9 cellular contexts compared by ENCODE assay signal in the genomic region with DNA sequence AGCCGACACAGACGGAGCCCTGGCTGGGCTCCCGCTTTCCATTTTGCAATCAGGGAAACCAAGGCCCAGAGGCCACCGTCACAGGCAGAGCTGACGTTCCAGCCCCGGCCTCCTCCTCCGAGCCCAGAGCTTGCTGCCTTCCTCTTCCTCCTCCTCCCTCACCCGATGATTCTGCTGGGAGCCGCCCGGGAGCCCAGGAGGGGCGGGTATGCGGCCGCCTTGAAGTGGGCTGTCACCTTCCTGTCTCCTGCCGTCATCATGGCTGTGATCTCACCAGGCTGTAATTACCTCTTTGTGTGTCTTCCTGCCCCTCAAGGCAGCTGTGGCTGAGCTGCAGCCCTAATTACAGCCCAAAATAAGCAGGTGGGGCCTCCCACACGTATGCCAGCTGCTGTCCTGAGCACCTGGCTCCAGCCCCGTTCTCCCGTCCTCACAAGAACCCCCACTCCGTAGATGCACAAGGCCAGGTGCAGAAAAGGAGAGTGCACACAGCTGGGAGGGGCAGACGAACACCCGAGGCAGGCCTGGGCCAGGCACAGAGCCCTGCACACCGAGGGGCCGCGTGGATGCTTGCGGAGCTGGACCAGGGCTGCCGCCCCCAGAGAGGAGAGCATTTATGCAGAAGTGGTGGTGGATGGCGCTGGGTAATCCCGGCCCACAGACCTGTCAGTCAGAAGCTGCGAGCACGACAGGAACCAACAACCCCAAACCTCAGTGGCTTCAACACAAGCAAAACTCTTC. TPM values are rescaled to one million over a fixed set of nuclear protein-coding genes. Genes with fewer than 3 reads are reported as not detected.
DNase-seq lines count a peak whose midpoint lies in the region; ATAC-seq and TF ChIP-seq lines count a peak whose summit lies in the region.
"Had no signal": no experiment of that assay in that cellular context is flagged by ENCODE, and none has a peak within 500 bp of the region (broad histone marks: within the 10 kb centered on the region; RNA-seq: fewer than 3 reads in every experiment).

No MANE protein-coding gene starts in this region.

- peak overlapping the region; percentile 75 for H3K4me3 Mint-ChIP-seq in activated T-cell treated with anti-CD3 and anti-CD28 coated beads, Interleukin-2, amount 50 U/mL, for 24 hours

- WGBS in sigmoid colon, 2 donors, result 10 to 16% methylated on average over 29 of the region's 29 CpGs

- H3K9me3 ChIP-seq in fibroblast of lung (ENCODE audit: control insufficient read depth, insufficient read depth, low read depth, low read length) (no peaks in the 10 kb centered on the region), sigmoid colon (no peaks in the 10 kb centered on the region)

- H4K20me1 ChIP-seq in fibroblast of lung (ENCODE audit: control insufficient read depth, extremely low read depth, insufficient read depth, low read length), result no peaks in the 10 kb centered on the region

- peak overlapping the region; percentile 16 for H3K9ac ChIP-seq in fibroblast of lung (ENCODE audit: insufficient read depth, low read length)

- no peak overlapping the region for H2AFZ ChIP-seq in fibroblast of lung (ENCODE audit: low read length)

- no peak overlapping the region for H3K4me2 ChIP-seq in fibroblast of lung (ENCODE audit: extremely low read depth, insufficient read depth, low read length)

- peak overlapping the region; percentile 20 for H3K27ac ChIP-seq in fibroblast of lung (ENCODE audit: insufficient read depth, low read length)
- peak overlapping the region; percentile 43 to 75 (median 62) for H3K27ac ChIP-seq in sigmoid colon

- no peak for TF ChIP-seq EP300 in sigmoid colon (IDR thresholded peaks at IDR 0.05)

- no peak for ATAC-seq in HG02678 (IDR thresholded peaks at IDR 0.05; ENCODE audit: unreplicated experiment)

- no peak for TF ChIP-seq CTCF in fibroblast of lung (conservative IDR thresholded peaks at IDR 0.05 in 1 of 2, IDR thresholded peaks at IDR 0.05 in 1 of 2; ENCODE audit: low read depth in 1 of 2, low read length in 2 of 2)
- TF ChIP-seq CTCF in sigmoid colon (IDR thresholded peaks at IDR 0.05), result no peak

- intact Hi-C loops in sigmoid colon (cut with DNase I), result no loop called here

- peaks cover 8% of the 10 kb centered on the region for H3K79me2 ChIP-seq in fibroblast of lung (ENCODE audit: control insufficient read depth, insufficient read depth, low read length)

- DNase-seq in H7, result peak; percentile 86
- DNase-seq in NOMO-1 (lab: John Stamatoyannopoulos, UW; ENCODE audit: unreplicated experiment in 2 of 2), result peak; percentile 73 to 76
- peak; percentile 79 for DNase-seq in activated T-cell treated with anti-CD3 and anti-CD28 coated beads, Interleukin-2, amount 50 U/mL, for 24 hours
- peak in 1 of 2 donors; percentile 79 for DNase-seq in fibroblast of lung (ENCODE audit: low read depth in 2 of 2)
- DNase-seq in sigmoid colon, result peak; percentile 86
- DNase-seq in NCI-H226, result no peak
- DNase-seq in hepatic stellate cell (ENCODE audit: low spot score), result no peak

- H3K4me1 Mint-ChIP-seq in activated T-cell treated with anti-CD3 and anti-CD28 coated beads, Interleukin-2, amount 50 U/mL, for 24 hours (ENCODE audit: low read depth), result peaks cover 47% of the 10 kb centered on the region

- H3K36me3 Mint-ChIP-seq in activated T-cell treated with anti-CD3 and anti-CD28 coated beads, Interleukin-2, amount 50 U/mL, for 24 hours (ENCODE audit: low read depth), result peaks cover 27% of the 10 kb centered on the region

- peaks cover 7% of the 10 kb centered on the region for H3K4me1 ChIP-seq in fibroblast of lung (ENCODE audit: control insufficient read depth, extremely low read depth, insufficient read depth, low read length)
- H3K4me1 ChIP-seq in sigmoid colon, result peaks cover 0 to 40% (median 33%) of the 10 kb centered on the region in 4 donors

- TF ChIP-seq POLR2A in sigmoid colon (IDR thresholded peaks at IDR 0.05), result no peak

- no peak overlapping the region for H3K4me3 ChIP-seq in H7 (ENCODE audit: insufficient read depth, low read depth, low read length)
- no peak overlapping the region for H3K4me3 ChIP-seq in fibroblast of lung (replicated peaks in 1 of 4; ENCODE audit: control extremely low read depth in 1 of 4, insufficient read depth in 1 of 4, low read depth in 3 of 4, low read length in 4 of 4)
- peak overlapping the region in 3 of 4 donors; percentile 3 to 19 (median 4) for H3K4me3 ChIP-seq in sigmoid colon

- peak overlapping the region; percentile 97 for H3K27ac Mint-ChIP-seq in activated T-cell treated with anti-CD3 and anti-CD28 coated beads, Interleukin-2, amount 50 U/mL, for 24 hours

- no peaks in the 10 kb centered on the region for H3K27me3 Mint-ChIP-seq in activated T-cell treated with anti-CD3 and anti-CD28 coated beads, Interleukin-2, amount 50 U/mL, for 24 hours

- no peaks in the 10 kb centered on the region for H3K9me3 Mint-ChIP-seq in activated T-cell treated with anti-CD3 and anti-CD28 coated beads, Interleukin-2, amount 50 U/mL, for 24 hours

- H3K27me3 ChIP-seq in H7 (ENCODE audit: control insufficient read depth, insufficient read depth, low read length), result peaks cover 15% of the 10 kb centered on the region
- H3K27me3 ChIP-seq in fibroblast of lung (ENCODE audit: control insufficient read depth, insufficient read depth, low read length), result no peaks in the 10 kb centered on the region
- H3K27me3 ChIP-seq in sigmoid colon, result no peaks in the 10 kb centered on the region

- no peaks in the 10 kb centered on the region; the same call in 1 of the 2 replicates for H3K36me3 ChIP-seq in H7 (replicated peaks; ENCODE audit: control insufficient read depth, insufficient read depth, low read length)
- H3K36me3 ChIP-seq in fibroblast of lung (ENCODE audit: control insufficient read depth, insufficient read depth, low read length), result peaks cover 4% of the 10 kb centered on the region
- peaks cover 0 to 11% (median 0%) of the 10 kb centered on the region in 4 donors for H3K36me3 ChIP-seq in sigmoid colon

RNA-seq across cellular contexts. Expression of a gene that starts 4.0 kb away (rescaled TPM):
- 13.7 and 18.1 TPM in 2 replicates for total RNA-seq in H7 (2014; rRNA removed; shearing (Covaris generic))
- total RNA-seq in fibroblast of lung, result 30.1 and 36.0 TPM in 2 replicates
- 1.7 and 2.0 TPM in 2 replicates for polyA plus RNA-seq in fibroblast of lung
- 6.9 and 11.7 TPM in 2 replicates for polyA plus RNA-seq in fibroblast of lung (2012)
- polyA minus RNA-seq in fibroblast of lung (ENCODE audit: low replicate concordance), result 1.1 and 2.8 TPM in 2 replicates
- 10 to 100 TPM; 36.3 to 78.8 (median 46.6) TPM for total RNA-seq in sigmoid colon
- polyA plus RNA-seq in sigmoid colon, result 10 to 100 TPM; 14.3 to 23.6 (median 20.4) TPM

RNA-seq across cellular contexts. Expression of a gene that starts 15.0 kb away (rescaled TPM):
- total RNA-seq in H7 (2014; rRNA removed; shearing (Covaris generic)), result 0.70 TPM in 1 of 2 replicates, not detected in the other
- 0.17 and 0.26 TPM in 2 replicates for total RNA-seq in fibroblast of lung
- not detected in 2 replicates for polyA plus RNA-seq in fibroblast of lung
- polyA plus RNA-seq in fibroblast of lung (2012), result 0.22 TPM in 1 of 2 replicates, not detected in the other
- not detected in 2 replicates for polyA minus RNA-seq in fibroblast of lung (ENCODE audit: low replicate concordance)
- total RNA-seq in sigmoid colon, result under 1 TPM in 3 of 4 donors, not detected in 1; 0.16 to 0.55 (median 0.27) TPM
- polyA plus RNA-seq in sigmoid colon, result 1 to 10 TPM in 1 of 3 donors, under 1 TPM in 2; 0.46 to 6.3 (median 0.60) TPM

RNA-seq across cellular contexts. Expression of a gene that starts 20.3 kb away (rescaled TPM):
- total RNA-seq in H7 (2014; rRNA removed; shearing (Covaris generic)), result 180 and 192 TPM in 2 replicates
- total RNA-seq in fibroblast of lung (65.0 and 72.5 TPM in 2 replicates), sigmoid colon (100 to 1,000 TPM in 2 of 4 donors, 10 to 100 TPM in 2; 74.9 to 152 (median 95.1) TPM)
- polyA plus RNA-seq in fibroblast of lung (23.3 and 27.0 TPM in 2 replicates), sigmoid colon (100 to 1,000 TPM in 1 of 3 donors, 10 to 100 TPM in 2; 79.2 to 110 (median 96.7) TPM)
- 35.3 and 55.5 TPM in 2 replicates for polyA plus RNA-seq in fibroblast of lung (2012)
- polyA minus RNA-seq in fibroblast of lung (ENCODE audit: low replicate concordance), result 55.3 and 76.4 TPM in 2 replicates

RNA-seq across cellular contexts. Expression of a gene that starts 32.6 kb away (rescaled TPM):
- 0.38 and 1.6 TPM in 2 replicates for total RNA-seq in H7 (2014; rRNA removed; shearing (Covaris generic))
- total RNA-seq in fibroblast of lung, result 0.17 TPM in 1 of 2 replicates, not detected in the other
- 0.35 TPM in 1 of 2 replicates, not detected in the other for polyA plus RNA-seq in fibroblast of lung
- 0.16 and 1.3 TPM in 2 replicates for polyA plus RNA-seq in fibroblast of lung (2012)
- not detected in 2 replicates for polyA minus RNA-seq in fibroblast of lung (ENCODE audit: low replicate concordance)
- total RNA-seq in sigmoid colon, result under 1 TPM in 1 of 4 donors, not detected in 3; 0.49 TPM
- 10 to 100 TPM in 1 of 3 donors, not detected in 2; 11.2 TPM for polyA plus RNA-seq in sigmoid colon

RNA-seq across cellular contexts. Expression of a gene that starts 50.4 kb away (rescaled TPM):
- 5.3 and 6.9 TPM in 2 replicates for total RNA-seq in H7 (2014; rRNA removed; shearing (Covaris generic))
- total RNA-seq in fibroblast of lung, result 2.5 and 3.3 TPM in 2 replicates
- 0.02 and 0.28 TPM in 2 replicates for polyA plus RNA-seq in fibroblast of lung
- polyA plus RNA-seq in fibroblast of lung (2012), result 0.23 and 0.63 TPM in 2 replicates
- 0.59 and 0.85 TPM in 2 replicates for polyA minus RNA-seq in fibroblast of lung (ENCODE audit: low replicate concordance)
- total RNA-seq in sigmoid colon, result 10 to 100 TPM; 17.8 to 49.9 (median 24.9) TPM
- 10 to 100 TPM in 1 of 3 donors, 1 to 10 TPM in 2; 1.8 to 10.8 (median 9.3) TPM for polyA plus RNA-seq in sigmoid colon
- total RNA-seq: RPMI7951 had no signal

Comparison
In these comparisons a context has a peak if more than half of its experiments do, and no peak if none do; other contexts are left out.
1. DNase-seq: peak in H7 (single experiment), NOMO-1 (2 of 2), activated T-cell treated with anti-CD3 and anti-CD28 coated beads, Interleukin-2, amount 50 U/mL, for 24 hours (single experiment) and sigmoid colon (single experiment); none in NCI-H226 (single experiment) and hepatic stellate cell (single experiment).
2. H3K4me3 ChIP-seq: peak in sigmoid colon (3 of 4); none in H7 (single experiment) and fibroblast of lung (0 of 4).